Comparison of ENCODE assay signal across 10 cellular contexts in the genomic region with DNA sequence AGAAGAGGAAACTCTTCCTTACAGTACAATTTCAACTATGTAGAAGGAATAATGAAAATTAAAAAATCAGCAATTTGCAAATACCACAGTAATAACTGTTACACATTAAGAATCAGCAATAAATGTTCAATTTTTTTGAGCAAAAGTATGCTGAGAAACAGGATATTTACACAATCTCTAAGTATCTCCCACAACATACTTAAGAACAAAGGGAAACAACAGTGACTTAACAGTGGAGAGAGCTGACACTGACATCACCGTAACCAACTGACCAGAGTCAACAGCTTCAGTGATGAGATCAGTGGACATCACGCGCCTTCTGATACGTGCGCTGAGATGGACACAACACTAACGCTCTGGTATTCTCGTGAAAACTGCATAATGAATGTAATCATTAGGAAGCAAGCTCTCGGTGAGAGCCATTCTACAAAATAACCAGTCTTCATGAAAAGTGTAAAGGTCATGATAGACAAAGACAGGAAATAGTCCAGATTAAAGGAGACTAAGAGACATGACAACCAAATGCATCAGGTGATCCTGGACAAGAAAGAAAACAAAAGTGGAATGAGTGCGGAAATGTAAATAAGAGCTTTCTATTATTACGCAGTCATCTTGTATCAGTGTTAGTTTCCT.
DNase-seq lines count a peak whose midpoint lies in the region; ATAC-seq, FAIRE-seq and TF ChIP-seq lines count a peak whose summit lies in the region.
"Had no signal": no experiment of that assay in that cellular context is flagged by ENCODE, and none has a peak within 500 bp of the region (broad histone marks: within the 10 kb centered on the region; RNA-seq: fewer than 3 reads in every experiment).

No MANE protein-coding gene starts in this region.

- TF ChIP-seq CTCF in endothelial cell (IDR thresholded peaks at IDR 0.05; ENCODE audit: unreplicated experiment): no peak

- peak in 1 of 2 donors; percentile 34 for ATAC-seq in natural killer cell treated with Interleukin-12 subunit alpha and Interleukin-12 subunit beta and Interleukin-15 and Interleukin-18, amount 100 ng/mL, for 72 hours
- ATAC-seq in HG02798 (IDR thresholded peaks at IDR 0.05; ENCODE audit: poor library complexity, unreplicated experiment) (no peak), GM18868 (IDR thresholded peaks at IDR 0.05; ENCODE audit: unreplicated experiment) (no peak), HG03039 (IDR thresholded peaks at IDR 0.05; ENCODE audit: unreplicated experiment) (no peak)

- in situ Hi-C loops in Caki2 (cut with HindIII; ENCODE audit: low pct_unique_long_range_greater_than_20kb, low sequenced_read_pairs): no loop called here

- H3K4me3 Mint-ChIP-seq in endothelial cell (ENCODE audit: unreplicated experiment): peak overlapping the region; percentile 44
- peak overlapping the region; percentile 82 for H3K4me3 Mint-ChIP-seq in natural killer cell treated with Interleukin-12 subunit alpha and Interleukin-12 subunit beta and Interleukin-15 and Interleukin-18, amount 100 ng/mL, for 72 hours

- peak overlapping the region; percentile 100 for H3K27ac Mint-ChIP-seq in endothelial cell (ENCODE audit: unreplicated experiment)
- H3K27ac Mint-ChIP-seq in natural killer cell treated with Interleukin-12 subunit alpha and Interleukin-12 subunit beta and Interleukin-15 and Interleukin-18, amount 100 ng/mL, for 72 hours: peak overlapping the region; percentile 96 to 97

- no peaks in the 10 kb centered on the region for H3K9me3 Mint-ChIP-seq in endothelial cell (ENCODE audit: unreplicated experiment)
- peaks cover 2% of the 10 kb centered on the region for H3K9me3 Mint-ChIP-seq in natural killer cell treated with Interleukin-12 subunit alpha and Interleukin-12 subunit beta and Interleukin-15 and Interleukin-18, amount 100 ng/mL, for 72 hours

- peak; percentile 69 for FAIRE-seq in RCC 7860 (lab: Jason Lieb, UNC)

- DNase-seq in Caki2 (ENCODE audit: low read depth) (peak; percentile 86), RCC 7860 (ENCODE audit: low spot score) (peak; percentile 81), endothelial cell (ENCODE audit: low spot score) (no peak), cortex of kidney (lab: John Stamatoyannopoulos, UW) (no peak)
- peak; percentile 61 for DNase-seq in natural killer cell treated with Interleukin-12 subunit alpha and Interleukin-12 subunit beta and Interleukin-15 and Interleukin-18, amount 100 ng/mL, for 72 hours (ENCODE audit: low spot score)
- DNase-seq: GOT3, KBM-7 had no signal

- peaks cover 11% of the 10 kb centered on the region for H3K36me3 Mint-ChIP-seq in endothelial cell (ENCODE audit: low read depth, unreplicated experiment)
- H3K36me3 Mint-ChIP-seq in natural killer cell treated with Interleukin-12 subunit alpha and Interleukin-12 subunit beta and Interleukin-15 and Interleukin-18, amount 100 ng/mL, for 72 hours: peaks cover 7% of the 10 kb centered on the region

- peaks cover 8% of the 10 kb centered on the region for H3K27me3 Mint-ChIP-seq in endothelial cell (ENCODE audit: unreplicated experiment)
- H3K27me3 Mint-ChIP-seq in natural killer cell treated with Interleukin-12 subunit alpha and Interleukin-12 subunit beta and Interleukin-15 and Interleukin-18, amount 100 ng/mL, for 72 hours: no peaks in the 10 kb centered on the region

- H3K4me1 Mint-ChIP-seq in endothelial cell (ENCODE audit: unreplicated experiment): peaks cover 87% of the 10 kb centered on the region
- peaks cover 75 to 91% of the 10 kb centered on the region in 2 donors for H3K4me1 Mint-ChIP-seq in natural killer cell treated with Interleukin-12 subunit alpha and Interleukin-12 subunit beta and Interleukin-15 and Interleukin-18, amount 100 ng/mL, for 72 hours (ENCODE audit: low read depth in 2 of 2)

Comparison
In these comparisons a context has a peak if more than half of its experiments do, and no peak if none do; other contexts are left out.
1. DNase-seq: peak in Caki2 (single experiment), RCC 7860 (single experiment) and natural killer cell treated with Interleukin-12 subunit alpha and Interleukin-12 subunit beta and Interleukin-15 and Interleukin-18, amount 100 ng/mL, for 72 hours (single experiment); none in endothelial cell (single experiment) and cortex of kidney (single experiment).